Comparison of ENCODE assay signal across 23 cellular contexts in the genomic region with DNA sequence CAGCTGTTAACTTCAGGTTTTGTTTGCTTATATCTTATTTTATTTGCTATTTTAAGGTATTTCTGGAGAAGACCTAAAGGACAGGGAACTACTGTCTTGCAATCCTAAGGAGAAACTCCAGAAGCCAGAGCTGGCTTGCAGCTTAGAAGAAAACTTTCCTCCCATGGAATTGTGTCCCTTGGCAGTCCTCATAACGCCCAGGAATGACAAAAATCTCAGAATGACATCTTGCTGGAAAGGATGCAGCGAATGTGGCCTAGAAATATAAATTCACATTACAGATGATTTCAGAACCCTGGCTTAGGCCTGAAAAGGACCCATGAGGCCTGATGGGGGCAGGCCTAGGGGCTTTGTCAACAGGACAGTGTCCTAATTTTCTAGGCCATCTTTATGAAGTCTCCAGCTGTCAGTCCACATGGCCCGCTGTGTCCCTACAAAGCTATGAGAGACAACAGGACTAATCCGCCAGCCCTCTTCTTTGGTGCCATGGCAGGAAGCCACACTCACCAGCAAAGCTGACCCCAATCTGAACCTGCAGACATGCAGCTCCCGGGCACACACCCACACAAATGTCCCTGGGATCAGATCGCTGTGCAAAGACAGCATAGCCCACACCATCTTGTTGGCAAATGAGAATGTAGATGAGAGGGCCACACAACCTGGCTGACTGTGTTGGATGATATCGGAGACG. TPM values are rescaled to one million over a fixed set of nuclear protein-coding genes. Genes with fewer than 3 reads are reported as not detected.
A peak's percentile ranks its signal among the peaks of the same experiment; 100 is the strongest.
DNase-seq lines count a peak whose midpoint lies in the region; ATAC-seq and TF ChIP-seq lines count a peak whose summit lies in the region.
"Had no signal": no experiment of that assay in that cellular context is flagged by ENCODE, and none has a peak within 500 bp of the region (broad histone marks: within the 10 kb centered on the region; RNA-seq: fewer than 3 reads in every experiment).

No MANE protein-coding gene starts in this region.

- no peak overlapping the region for H3K14ac ChIP-seq in trophoblast cell (ENCODE audit: low read length)

- peaks cover 2% of the 10 kb centered on the region for H3K79me1 ChIP-seq in trophoblast cell (ENCODE audit: low read length)

- H2BK12ac ChIP-seq in trophoblast cell (ENCODE audit: low read length), result peak overlapping the region; percentile 1

- H3K4me1 ChIP-seq in esophagus muscularis mucosa, result peaks cover 0 to 20% (median 16%) of the 10 kb centered on the region in 4 donors
- H3K4me1 ChIP-seq in trophoblast cell (ENCODE audit: control insufficient read depth in 1 of 2, insufficient read depth in 2 of 2, low read length in 2 of 2), result peaks cover 4 to 11% of the 10 kb centered on the region in 2 experiments
- H3K4me1 ChIP-seq: lower lobe of right lung, thyroid gland had no signal

- TF ChIP-seq EP300 in esophagus muscularis mucosa (IDR thresholded peaks at IDR 0.05), result no peak

- no peak overlapping the region for H3K18ac ChIP-seq in trophoblast cell (ENCODE audit: low read length)

- H3K23ac ChIP-seq in trophoblast cell (ENCODE audit: low read length), result no peak overlapping the region

- H4K12ac ChIP-seq in trophoblast cell (ENCODE audit: low read depth, low read length), result no peak overlapping the region

- H3K27me3 ChIP-seq in esophagus muscularis mucosa (no peaks in the 10 kb centered on the region), trophoblast cell (ENCODE audit: insufficient read depth, low read length) (no peaks in the 10 kb centered on the region)
- H3K27me3 ChIP-seq: dorsolateral prefrontal cortex, thyroid gland had no signal

- peak; percentile 47 for DNase-seq in AG08395 (ENCODE audit: low spot score)
- peak; percentile 39 for DNase-seq in RPMI7951 (ENCODE audit: low read depth)
- DNase-seq in esophagus muscularis mucosa (ENCODE audit: extremely low spot score), result no peak
- no peak for DNase-seq in trophoblast cell
- DNase-seq in 8988T, result no peak
- DNase-seq in NCI-H446 treated with DMSO at 0.1 percent for 48 hours (lab: John Stamatoyannopoulos, UW), result no peak
- DNase-seq in NCI-H146 (lab: John Stamatoyannopoulos, UW), result no peak
- no peak for DNase-seq in stimulated activated naive CD8-positive, alpha-beta T cell treated with anti-CD3 and anti-CD28 coated beads, Interleukin-15, Interleukin-2, amounts not matched to agents 100 U/mL and 50 U/mL, for 24 hours
- DNase-seq: ACHN; activated CD4-positive, alpha-beta T cell treated with anti-CD3 and anti-CD28 coated beads, Interleukin-2, amount 50 U/mL, for 48 hours; activated naive CD4-positive, alpha-beta T cell treated with anti-CD3 and anti-CD28 coated beads, Interleukin-2, amount 10 ng/mL, durations not matched to agents 7 days and 5 days; activated T-cell treated with anti-CD3 and anti-CD28 coated beads, Interleukin-2, amount 50 U/mL, for 1 hour; CD8-positive, alpha-beta T cell; erythroblast; H9; lower lobe of right lung; naive B cell; NCI-H2029; NCI-H510A treated with DMSO at 0.1 percent for 48 hours; SHP77; T-helper 17 cell; thyroid gland had no signal

- intact Hi-C loops in esophagus muscularis mucosa (cut with DNase I), result no loop called here

- H3K9me3 ChIP-seq in esophagus muscularis mucosa (no peaks in the 10 kb centered on the region), trophoblast cell (ENCODE audit: insufficient read depth, low read depth, low read length) (peaks cover 9% of the 10 kb centered on the region)
- H3K9me3 ChIP-seq: lower lobe of right lung, thyroid gland had no signal

- H3K36me3 ChIP-seq in esophagus muscularis mucosa (no peaks in the 10 kb centered on the region), trophoblast cell (ENCODE audit: control insufficient read depth in 1 of 2, insufficient read depth in 2 of 2, low read length in 2 of 2) (no peaks in the 10 kb centered on the region)
- H3K36me3 ChIP-seq: lower lobe of right lung, thyroid gland had no signal

- H3K79me2 ChIP-seq in trophoblast cell (ENCODE audit: control insufficient read depth, insufficient read depth, low read length, poor library complexity), result no peaks in the 10 kb centered on the region

- H3K27ac ChIP-seq in esophagus muscularis mucosa (replicated peaks in 1 of 4), result peak overlapping the region in 3 of 4 donors; percentile 13 to 39 (median 17)
- no peak overlapping the region for H3K27ac ChIP-seq in trophoblast cell (ENCODE audit: low read depth, low read length)
- H3K27ac ChIP-seq: lower lobe of right lung, thyroid gland had no signal

- 55% methylated on average over 5 of the region's 8 CpGs for WGBS in esophagus muscularis mucosa
- no CpG with 5 or more reads among the region's 8 CpGs for WGBS in trophoblast cell (ENCODE audit: extremely low coverage, insufficient coverage, insufficient read length)

- no peak overlapping the region for H2BK5ac ChIP-seq in trophoblast cell (ENCODE audit: low read depth, low read length, poor library complexity)

- TF ChIP-seq POLR2A in esophagus muscularis mucosa (IDR thresholded peaks at IDR 0.05; ENCODE audit: low read depth), result no peak

- H2AFZ ChIP-seq in trophoblast cell (ENCODE audit: insufficient read depth, low read length, poor library complexity), result no peak overlapping the region

- H2BK120ac ChIP-seq in trophoblast cell (ENCODE audit: insufficient read depth, low read length, poor library complexity), result no peak overlapping the region

- H3K4me3 ChIP-seq in esophagus muscularis mucosa, result no peak overlapping the region
- no peak overlapping the region for H3K4me3 ChIP-seq in trophoblast cell (ENCODE audit: low read depth, low read length)
- H3K4me3 ChIP-seq: dorsolateral prefrontal cortex, lower lobe of right lung, thyroid gland had no signal

- no peak overlapping the region for H4K8ac ChIP-seq in trophoblast cell (ENCODE audit: low read depth, low read length)

- peak overlapping the region; percentile 37 for H4K91ac ChIP-seq in trophoblast cell (ENCODE audit: low read depth, low read length)

- H3K9ac ChIP-seq in trophoblast cell (ENCODE audit: low read length), result no peak overlapping the region

- no peak overlapping the region for H3K4me2 ChIP-seq in trophoblast cell (ENCODE audit: low read length)

- H2AK5ac ChIP-seq in trophoblast cell (ENCODE audit: low read length), result no peak overlapping the region

- H3K4ac ChIP-seq in trophoblast cell (ENCODE audit: low read depth, low read length), result no peak overlapping the region

- TF ChIP-seq CTCF in esophagus muscularis mucosa (IDR thresholded peaks at IDR 0.05), result no peak

- no peak for ATAC-seq in stimulated activated naive CD8-positive, alpha-beta T cell treated with anti-CD3 and anti-CD28 coated beads, Interleukin-15, Interleukin-2, amounts not matched to agents 100 U/mL and 50 U/mL, for 24 hours
- ATAC-seq: CD8-positive, alpha-beta T cell; T-helper 17 cell had no signal

RNA-seq across cellular contexts. Expression of gene DNAH17, which starts 40.3 kb away (rescaled TPM):
- 0.12 and 0.59 TPM in 2 replicates for total RNA-seq in RPMI7951 (2014; rRNA removed; shearing (Covaris generic))
- not detected for total RNA-seq in esophagus muscularis mucosa
- 0.31 and 0.32 TPM in 2 replicates for polyA plus RNA-seq in trophoblast cell (2013)

Comparison
In these comparisons a context has a peak if more than half of its experiments do, and no peak if none do; other contexts are left out.
1. DNase-seq: peak in AG08395 (single experiment) and RPMI7951 (single experiment); none in esophagus muscularis mucosa (single experiment), trophoblast cell (0 of 2), 8988T (single experiment), NCI-H446 treated with DMSO at 0.1 percent for 48 hours (single experiment), NCI-H146 (single experiment) and stimulated activated naive CD8-positive, alpha-beta T cell treated with anti-CD3 and anti-CD28 coated beads, Interleukin-15, Interleukin-2, amounts not matched to agents 100 U/mL and 50 U/mL, for 24 hours (single experiment).